In genomic region chr1:231410041-231410591, GRCh38 we compare ENCODE assay signal across 15 cellular contexts. TPM values are rescaled to one million over a fixed set of nuclear protein-coding genes. Genes with fewer than 3 reads are reported as not detected.
A peak's percentile ranks its signal among the peaks of the same experiment; 100 is the strongest.
DNase-seq lines count a peak whose midpoint lies in the region; ATAC-seq, FAIRE-seq and TF ChIP-seq lines count a peak whose summit lies in the region.
"Had no signal": no experiment of that assay in that cellular context is flagged by ENCODE, and none has a peak within 500 bp of the region (broad histone marks: within the 10 kb centered on the region; RNA-seq: fewer than 3 reads in every experiment).

No MANE protein-coding gene starts in this region.

- ATAC-seq in left lung, result no peak
- ATAC-seq in HG02970 (IDR thresholded peaks at IDR 0.05; ENCODE audit: low FRiP score, unreplicated experiment), result no peak
- ATAC-seq: GM23338, mucosa of descending colon, Panc1 had no signal

- H3K4me3 ChIP-seq in AG04450 (ENCODE audit: low read depth, low read length) (no peak overlapping the region), astrocyte (ENCODE audit: insufficient read depth, low read depth, low read length) (no peak overlapping the region), neutrophil (ENCODE audit: low read depth in 1 of 2, low read length in 1 of 2) (no peak overlapping the region), left lung (no peak overlapping the region)
- H3K4me3 ChIP-seq: GM23338, mucosa of descending colon had no signal

- no peaks in the 10 kb centered on the region for H3K9me3 Mint-ChIP-seq in astrocyte (ENCODE audit: unreplicated experiment)
- H3K9me3 Mint-ChIP-seq: GM23338 had no signal

- peaks cover 22% of the 10 kb centered on the region for H3K4me1 Mint-ChIP-seq in astrocyte (ENCODE audit: low read depth, unreplicated experiment)
- H3K4me1 Mint-ChIP-seq: GM23338 had no signal

- H3K27ac ChIP-seq in AG04450 (ENCODE audit: low read depth, low read length) (peak overlapping the region; percentile 32), astrocyte (ENCODE audit: low read depth, low read length) (no peak overlapping the region), neutrophil (peak overlapping the region; percentile 38), left lung (no peak overlapping the region)

- no peak overlapping the region for H3K4me2 ChIP-seq in astrocyte (ENCODE audit: low read length)
- H3K4me2 ChIP-seq: GM23338 had no signal

- no peaks in the 10 kb centered on the region for H3K36me3 ChIP-seq in astrocyte (ENCODE audit: insufficient read depth, low read length)
- H3K36me3 ChIP-seq in neutrophil, result peaks cover 37% of the 10 kb centered on the region
- no peaks in the 10 kb centered on the region for H3K36me3 ChIP-seq in left lung

- H3K27me3 Mint-ChIP-seq in astrocyte (ENCODE audit: low read depth, unreplicated experiment), result no peaks in the 10 kb centered on the region

- POLR2A ChIA-PET in AG04450 (lab: Yijun Ruan, JAX), result no interaction called here

- no peak overlapping the region for H3K27ac Mint-ChIP-seq in astrocyte (ENCODE audit: unreplicated experiment)
- H3K27ac Mint-ChIP-seq: GM23338 had no signal

- H3K4me1 ChIP-seq in astrocyte (ENCODE audit: insufficient read depth, low read length), result peaks cover 15% of the 10 kb centered on the region
- peaks cover 58 to 82% of the 10 kb centered on the region in 2 experiments for H3K4me1 ChIP-seq in neutrophil (ENCODE audit: control insufficient read depth in 1 of 2, insufficient read depth in 1 of 2, low read depth in 1 of 2, low read length in 1 of 2)
- peaks cover 10 to 56% of the 10 kb centered on the region in 2 donors for H3K4me1 ChIP-seq in left lung

- peak; percentile 36 for DNase-seq in AG04450 (ENCODE audit: low read depth, low spot score)
- DNase-seq in GM19239 (ENCODE audit: insufficient read length, low spot score), result no peak
- peak; percentile 59 for DNase-seq in astrocyte (ENCODE audit: low read depth)
- no peak for DNase-seq in left lung
- no peak for DNase-seq in NCI-H2227 treated with DMSO at 0.1 percent for 48 hours (lab: John Stamatoyannopoulos, UW)
- DNase-seq: AML-193, caudate nucleus, erythroblast, glutamatergic neuron, mucosa of descending colon, NCI-H1436 treated with DMSO at 0.1 percent for 48 hours had no signal

- intact Hi-C loops in left lung (cut with DNase I), result no loop called here

- no peaks in the 10 kb centered on the region for H3K27me3 ChIP-seq in AG04450 (ENCODE audit: control insufficient read depth, insufficient read depth, low read length)
- no peaks in the 10 kb centered on the region for H3K27me3 ChIP-seq in astrocyte (ENCODE audit: insufficient read depth, low read length)
- H3K27me3 ChIP-seq in neutrophil, result no peaks in the 10 kb centered on the region
- H3K27me3 ChIP-seq in left lung, result no peaks in the 10 kb centered on the region

- H3K9me3 ChIP-seq in AG04450 (ENCODE audit: control insufficient read depth, insufficient read depth, low read length) (no peaks in the 10 kb centered on the region), astrocyte (ENCODE audit: insufficient read depth, low read depth, low read length) (no peaks in the 10 kb centered on the region), neutrophil (no peaks in the 10 kb centered on the region), left lung (no peaks in the 10 kb centered on the region)
- H3K9me3 ChIP-seq: mucosa of descending colon had no signal

- no peak overlapping the region for H3K4me3 Mint-ChIP-seq in astrocyte (ENCODE audit: unreplicated experiment)
- H3K4me3 Mint-ChIP-seq: GM23338 had no signal

- no peaks in the 10 kb centered on the region for H3K36me3 Mint-ChIP-seq in astrocyte (ENCODE audit: low read depth, unreplicated experiment)

- TF ChIP-seq CTCF in AG04450 (IDR thresholded peaks at IDR 0.05; ENCODE audit: low read depth, low read length) (no peak), astrocyte (IDR thresholded peaks at IDR 0.05; ENCODE audit: insufficient read depth, low read depth, low read length) (no peak), neutrophil (IDR thresholded peaks at IDR 0.05) (no peak), left lung (IDR thresholded peaks at IDR 0.05) (no peak)

- no peak overlapping the region for H3K9ac ChIP-seq in astrocyte (ENCODE audit: low read length)

- H3K79me2 ChIP-seq in astrocyte (ENCODE audit: insufficient read depth, low read length), result peaks cover 79% of the 10 kb centered on the region

- peak; percentile 21 for FAIRE-seq in GM19239 (lab: Jason Lieb, UNC)
- FAIRE-seq in astrocyte (lab: Jason Lieb, UNC), result peak; percentile 5

- CTCF ChIA-PET in AG04450 (lab: Charles Lee), result no interaction called here

- no peak overlapping the region for H2AFZ ChIP-seq in astrocyte (ENCODE audit: low read depth, low read length)
- H2AFZ ChIP-seq: GM23338 had no signal

- H4K20me1 ChIP-seq in astrocyte (ENCODE audit: insufficient read depth, low read length), result peaks cover 30% of the 10 kb centered on the region

RNA-seq across cellular contexts. Expression of gene EGLN1, which starts 12.0 kb away (rescaled TPM):
- polyA plus RNA-seq in AG04450 (2011; rRNA removed), result 31.9 and 48.2 TPM in 2 replicates
- 17.9 and 39.8 TPM in 2 replicates for polyA minus RNA-seq in AG04450 (2011; rRNA and poly(A)+ RNA removed)
- 34.5 and 35.5 TPM in 2 replicates for total RNA-seq in astrocyte
- 10 to 100 TPM; 19.4 to 25.2 TPM for total RNA-seq in left lung

Comparison
In these comparisons a context has a peak if more than half of its experiments do, and no peak if none do; other contexts are left out.
1. DNase-seq: peak in AG04450 (single experiment) and astrocyte (single experiment); none in GM19239 (single experiment), left lung (0 of 2) and NCI-H2227 treated with DMSO at 0.1 percent for 48 hours (single experiment).
2. H3K27ac ChIP-seq: peak in AG04450 (single experiment) and neutrophil (single experiment); none in astrocyte (single experiment) and left lung (0 of 2).